1 cellular context compared by ENCODE assay signal in the genomic region with DNA sequence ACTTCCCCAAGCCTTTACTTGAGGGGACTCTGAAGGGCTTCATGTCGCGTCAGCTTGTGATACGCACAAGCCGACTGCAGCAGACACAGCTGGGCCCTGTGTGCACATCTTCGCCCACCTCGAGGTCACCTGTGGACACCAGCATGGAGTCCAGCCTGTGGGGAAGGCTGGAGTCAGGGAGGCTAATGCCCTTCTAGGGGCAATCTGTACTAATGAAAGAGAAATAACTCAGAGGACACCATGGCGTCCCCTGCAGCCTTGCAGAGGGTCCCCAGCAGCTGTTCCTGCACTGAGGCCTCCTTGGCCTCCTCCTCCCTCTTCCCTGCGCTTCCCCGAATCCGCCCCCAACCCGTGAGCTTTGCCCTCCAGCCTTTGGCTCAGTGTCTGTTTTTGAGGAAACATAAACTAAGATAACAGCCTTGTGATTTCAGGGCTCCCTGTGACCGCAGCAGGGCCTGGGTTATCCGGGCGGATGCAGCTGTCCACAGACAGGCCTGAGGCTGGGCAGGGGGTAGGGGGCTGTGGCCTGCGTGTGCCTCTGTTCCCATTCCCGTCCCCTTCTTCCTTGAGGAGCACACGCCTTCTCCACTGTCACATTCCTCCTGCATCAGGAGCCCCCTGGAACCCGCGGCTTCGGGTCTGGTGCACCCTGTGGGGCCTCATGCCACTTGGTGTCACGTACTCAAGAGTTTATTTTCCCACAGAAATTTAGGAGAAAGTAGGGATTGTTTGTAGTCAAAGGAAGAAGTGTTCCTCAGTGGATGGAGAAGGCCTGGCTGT.
TF ChIP-seq lines count a peak whose summit lies in the region.

No MANE protein-coding gene starts in this region.

TF ChIP-seq in K562, 482 proteins besides CTCF, POLR2A, EP300 and RAD21:
- TF ChIP-seq ZNF274 (IDR thresholded peaks at IDR 0.05; ENCODE audit: borderline replicate concordance, low read depth, low read length) (no peak), CBFA2T3 (IDR thresholded peaks at IDR 0.05) (peak; percentile 44), TGIF2 (CRISPR knock-in tag; IDR thresholded peaks at IDR 0.05) (no peak), TCF3 (CRISPR knock-in tag; IDR thresholded peaks at IDR 0.05) (peak; percentile 63), NR2C2 (CRISPR knock-in tag; IDR thresholded peaks at IDR 0.05) (no peak), NR2C2 (tag; IDR thresholded peaks at IDR 0.05) (peak; percentile 66; the same call in 1 of the 2 replicates)
